In genomic region chr19:10431943-10432735, GRCh38 we compare ENCODE assay signal across 8 cellular contexts. TPM values are rescaled to one million over a fixed set of nuclear protein-coding genes. Genes with fewer than 3 reads are reported as not detected.
A peak's percentile ranks its signal among the peaks of the same experiment; 100 is the strongest.
DNase-seq lines count a peak whose midpoint lies in the region; ATAC-seq and TF ChIP-seq lines count a peak whose summit lies in the region.

No MANE protein-coding gene starts in this region.

- H3K27me3 ChIP-seq in prostate gland (replicated peaks; ENCODE audit: insufficient read depth): no peaks in the 10 kb centered on the region

- WGBS in prostate gland: 3% methylated on average over 34 of the region's 64 CpGs

- ATAC-seq in GM18868 (IDR thresholded peaks at IDR 0.05; ENCODE audit: unreplicated experiment): no peak

- peaks cover 62% of the 10 kb centered on the region for H3K4me1 Mint-ChIP-seq in activated T-helper 2 cell treated with anti-CD3 and anti-CD28 coated beads, Interferon-gamma antibody, Interleukin-2, Interleukin-4, amounts not matched to agents 10 μg/mL and 5 μg/mL and 100 μg/mL, durations not matched to agents 14 hours and 24 hours and 36 hours (ENCODE audit: low read depth)
- no peaks in the 10 kb centered on the region for H3K4me1 Mint-ChIP-seq in glutamatergic neuron (ENCODE audit: low read depth, unreplicated experiment)

- peaks cover 12% of the 10 kb centered on the region for H3K4me1 ChIP-seq in prostate gland (replicated peaks)

- TF ChIP-seq CTCF in glutamatergic neuron (IDR thresholded peaks at IDR 0.05; ENCODE audit: partially characterized antibody, unreplicated experiment) (no peak), prostate gland (IDR thresholded peaks at IDR 0.05) (no peak)

- H3K27ac ChIP-seq in prostate gland: peak overlapping the region; percentile 56 to 65

- H3K27ac Mint-ChIP-seq in activated T-helper 2 cell treated with anti-CD3 and anti-CD28 coated beads, Interferon-gamma antibody, Interleukin-2, Interleukin-4, amounts not matched to agents 10 μg/mL and 5 μg/mL and 100 μg/mL, durations not matched to agents 14 hours and 24 hours and 36 hours: peak overlapping the region; percentile 94
- H3K27ac Mint-ChIP-seq in glutamatergic neuron (ENCODE audit: unreplicated experiment): no peak overlapping the region

- H3K9me3 ChIP-seq in prostate gland: no peaks in the 10 kb centered on the region

- peak; percentile 14 for DNase-seq in DMS53 treated with DMSO at 0.1 percent for 48 hours (lab: John Stamatoyannopoulos, UW; ENCODE audit: unreplicated experiment)
- DNase-seq in NOMO-1 treated with dmso at 0.1 percent for 144 hours (lab: John Stamatoyannopoulos, UW; ENCODE audit: unreplicated experiment): peak; percentile 56
- no peak for DNase-seq in activated T-helper 2 cell treated with anti-CD3 and anti-CD28 coated beads, Interferon-gamma antibody, Interleukin-2, Interleukin-4, amounts not matched to agents 10 μg/mL and 5 μg/mL and 100 μg/mL, durations not matched to agents 14 hours and 24 hours and 36 hours (ENCODE audit: low spot score)
- peak; percentile 63 for DNase-seq in glutamatergic neuron
- peak; percentile 41 for DNase-seq in prostate gland (ENCODE audit: low spot score)
- no peak for DNase-seq in NCI-H1092 treated with DMSO at 0.1 percent for 48 hours (lab: John Stamatoyannopoulos, UW)
- DNase-seq in MV-4-11 (lab: John Stamatoyannopoulos, UW): no peak

- no peaks in the 10 kb centered on the region for H3K9me3 Mint-ChIP-seq in activated T-helper 2 cell treated with anti-CD3 and anti-CD28 coated beads, Interferon-gamma antibody, Interleukin-2, Interleukin-4, amounts not matched to agents 10 μg/mL and 5 μg/mL and 100 μg/mL, durations not matched to agents 14 hours and 24 hours and 36 hours
- peaks cover 7% of the 10 kb centered on the region for H3K9me3 Mint-ChIP-seq in glutamatergic neuron (ENCODE audit: unreplicated experiment)

- H3K36me3 ChIP-seq in prostate gland: no peaks in the 10 kb centered on the region

- TF ChIP-seq POLR2A in prostate gland (IDR thresholded peaks at IDR 0.05): no peak

- H3K27me3 Mint-ChIP-seq in activated T-helper 2 cell treated with anti-CD3 and anti-CD28 coated beads, Interferon-gamma antibody, Interleukin-2, Interleukin-4, amounts not matched to agents 10 μg/mL and 5 μg/mL and 100 μg/mL, durations not matched to agents 14 hours and 24 hours and 36 hours (ENCODE audit: low read depth): peaks cover 1% of the 10 kb centered on the region
- peaks cover 27% of the 10 kb centered on the region for H3K27me3 Mint-ChIP-seq in glutamatergic neuron (ENCODE audit: unreplicated experiment)

- peak overlapping the region; percentile 49 to 56 for H3K4me3 ChIP-seq in prostate gland

- H3K36me3 Mint-ChIP-seq in activated T-helper 2 cell treated with anti-CD3 and anti-CD28 coated beads, Interferon-gamma antibody, Interleukin-2, Interleukin-4, amounts not matched to agents 10 μg/mL and 5 μg/mL and 100 μg/mL, durations not matched to agents 14 hours and 24 hours and 36 hours (ENCODE audit: low read depth): peaks cover 49% of the 10 kb centered on the region
- H3K36me3 Mint-ChIP-seq in glutamatergic neuron (ENCODE audit: unreplicated experiment): no peaks in the 10 kb centered on the region

- intact Hi-C loops in activated T-helper 2 cell treated with anti-CD3 and anti-CD28 coated beads, Interferon-gamma antibody, Interleukin-2, Interleukin-4, amounts not matched to agents 10 μg/mL and 5 μg/mL and 100 μg/mL, durations not matched to agents 14 hours and 24 hours and 36 hours (cut with micrococcal nuclease): no loop called here
- intact Hi-C loops in prostate gland (cut with DNase I): no loop called here

- H3K4me3 Mint-ChIP-seq in activated T-helper 2 cell treated with anti-CD3 and anti-CD28 coated beads, Interferon-gamma antibody, Interleukin-2, Interleukin-4, amounts not matched to agents 10 μg/mL and 5 μg/mL and 100 μg/mL, durations not matched to agents 14 hours and 24 hours and 36 hours (ENCODE audit: low read depth): peak overlapping the region; percentile 88
- peak overlapping the region; percentile 68 for H3K4me3 Mint-ChIP-seq in glutamatergic neuron (ENCODE audit: unreplicated experiment)

RNA-seq across cellular contexts. Expression of gene PDE4A, which starts 11.8 kb away (rescaled TPM):
- total RNA-seq in activated T-helper 2 cell treated with anti-CD3 and anti-CD28 coated beads, Interferon-gamma antibody, Interleukin-2, Interleukin-4, amounts not matched to agents 10 μg/mL and 5 μg/mL and 100 μg/mL, durations not matched to agents 14 hours and 24 hours and 36 hours: 105 TPM in 2 replicates
- total RNA-seq in glutamatergic neuron (ENCODE audit: unreplicated experiment) (5.7 TPM), prostate gland (10 to 100 TPM; 14.5 to 15.1 TPM)

RNA-seq across cellular contexts. Expression of gene CDC37, which starts 28.8 kb away (rescaled TPM):
- total RNA-seq in activated T-helper 2 cell treated with anti-CD3 and anti-CD28 coated beads, Interferon-gamma antibody, Interleukin-2, Interleukin-4, amounts not matched to agents 10 μg/mL and 5 μg/mL and 100 μg/mL, durations not matched to agents 14 hours and 24 hours and 36 hours: 285 and 300 TPM in 2 replicates
- total RNA-seq in glutamatergic neuron (ENCODE audit: unreplicated experiment): 128 TPM
- total RNA-seq in prostate gland: 100 to 1,000 TPM; 135 to 159 TPM

RNA-seq across cellular contexts. Expression of gene TYK2, which starts 51.8 kb away (rescaled TPM):
- total RNA-seq in activated T-helper 2 cell treated with anti-CD3 and anti-CD28 coated beads, Interferon-gamma antibody, Interleukin-2, Interleukin-4, amounts not matched to agents 10 μg/mL and 5 μg/mL and 100 μg/mL, durations not matched to agents 14 hours and 24 hours and 36 hours: 250 TPM in 2 replicates
- total RNA-seq in glutamatergic neuron (ENCODE audit: unreplicated experiment): 90.4 TPM
- 100 to 1,000 TPM in 1 of 2 donors, 10 to 100 TPM in 1; 90.8 to 161 TPM for total RNA-seq in prostate gland

Comparison
In these comparisons a context has a peak if more than half of its experiments do, and no peak if none do; other contexts are left out.
1. DNase-seq: peak in DMS53 treated with DMSO at 0.1 percent for 48 hours (single experiment), NOMO-1 treated with dmso at 0.1 percent for 144 hours (single experiment), glutamatergic neuron (single experiment) and prostate gland (single experiment); none in activated T-helper 2 cell treated with anti-CD3 and anti-CD28 coated beads, Interferon-gamma antibody, Interleukin-2, Interleukin-4, amounts not matched to agents 10 μg/mL and 5 μg/mL and 100 μg/mL, durations not matched to agents 14 hours and 24 hours and 36 hours (single experiment), NCI-H1092 treated with DMSO at 0.1 percent for 48 hours (single experiment) and MV-4-11 (single experiment).